In genomic region chr3:186569779-186570095, GRCh38 we compare ENCODE assay signal across 1 cellular context.
TF ChIP-seq lines count a peak whose summit lies in the region.

No MANE protein-coding gene starts in this region.

TF ChIP-seq in endothelial cell of umbilical vein, 7 proteins besides CTCF, POLR2A, EP300 and RAD21:
- no peak for TF ChIP-seq FOS (IDR thresholded peaks at IDR 0.05; ENCODE audit: borderline replicate concordance, insufficient read depth, low read length)
- no peak for TF ChIP-seq MAX (IDR thresholded peaks at IDR 0.05; ENCODE audit: insufficient read depth, insufficient read length)
- TF ChIP-seq MYC (IDR thresholded peaks at IDR 0.05; ENCODE audit: low read depth, low read length) = no peak
- no peak for TF ChIP-seq POLR2AphosphoS5 (IDR thresholded peaks at IDR 0.05; ENCODE audit: insufficient read depth, low read depth, low read length)
- no peak for TF ChIP-seq JUN (IDR thresholded peaks at IDR 0.05; ENCODE audit: borderline replicate concordance, insufficient read depth, insufficient read length, low read depth)
- TF ChIP-seq GATA2 (IDR thresholded peaks at IDR 0.05; ENCODE audit: insufficient read depth, insufficient read length, low read depth, low read length) = no peak
- no peak for TF ChIP-seq EZH2 (IDR thresholded peaks at IDR 0.05; ENCODE audit: borderline replicate concordance, low read depth, low read length, severe bottlenecking)
